30 cellular contexts compared by ENCODE assay signal in the genomic region with DNA sequence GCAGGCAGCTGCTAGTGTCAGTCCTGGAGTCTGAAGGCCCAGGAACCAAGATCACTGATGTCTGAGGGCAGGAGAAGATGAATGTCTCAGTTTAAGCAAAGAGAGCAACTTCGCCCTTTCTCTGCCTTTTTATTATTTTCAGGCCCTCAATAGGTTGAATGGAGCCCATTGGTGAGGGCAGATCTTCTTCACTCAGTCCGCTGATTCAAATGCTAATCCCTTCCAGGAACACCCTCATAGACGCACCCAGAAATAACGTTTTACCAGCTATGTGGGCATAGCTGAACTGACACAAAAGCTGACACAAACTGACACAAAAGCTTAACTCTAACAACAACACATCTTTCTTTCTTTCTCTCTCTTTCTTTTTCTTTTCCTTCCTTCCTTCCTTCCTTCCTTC.
"Had no signal": no experiment of that assay in that cellular context is flagged by ENCODE, and none has a peak within 500 bp of the region (broad histone marks: within the 10 kb centered on the region; RNA-seq: fewer than 3 reads in every experiment).

No MANE protein-coding gene starts in this region.

- H3K36me3 ChIP-seq: brain microvascular endothelial cell, heart left ventricle, WERI-Rb-1 had no signal

- DNase-seq: activated CD4-positive, alpha-beta T cell treated with anti-CD3 and anti-CD28 coated beads for 1 hour; activated CD4-positive, alpha-beta T cell treated with anti-CD3 and anti-CD28 coated beads for 4 hours; activated CD4-positive, alpha-beta T cell treated with anti-CD3 and anti-CD28 coated beads, Interleukin-2, amount 10 ng/mL, durations not matched to agents 7 days and 5 days; activated CD4-positive, alpha-beta T cell treated with anti-CD3 and anti-CD28 coated beads, Interleukin-2, amount 50 U/mL, for 48 hours; activated CD4-positive, CD25-positive, alpha-beta regulatory T cell; activated CD8-positive, alpha-beta memory T cell treated with anti-CD3 and anti-CD28 coated beads for 24 hours; activated CD8-positive, alpha-beta T cell treated with anti-CD3 and anti-CD28 coated beads for 36 hours; activated effector memory CD4-positive, alpha-beta T cell treated with Interleukin-2 at 50 U/mL for 16 hours; activated gamma-delta T cell treated with Interleukin-2 at 50 U/mL for 16 hours; activated naive CD4-positive, alpha-beta T cell treated with anti-CD3 and anti-CD28 coated beads, Interleukin-2, amount 50 U/mL, for 16 hours; activated naive CD4-positive, alpha-beta T cell treated with Interleukin-2 at 50 U/mL for 16 hours; activated T-cell treated with anti-CD3 and anti-CD28 coated beads, Interleukin-2, amount 50 U/mL, for 4 hours; amniotic stem cell; anterior cingulate cortex; brain microvascular endothelial cell; cortex of kidney; dorsolateral prefrontal cortex; effector memory CD4-positive, alpha-beta T cell; endodermal cell; foreskin fibroblast; glutamatergic neuron; heart left ventricle; T-helper 1 cell; T-helper 17 cell; T1000; WERI-Rb-1 had no signal

- H3K27ac ChIP-seq: brain microvascular endothelial cell, dorsolateral prefrontal cortex, heart left ventricle, WERI-Rb-1 had no signal

- H3K9me3 ChIP-seq: heart left ventricle had no signal

- FAIRE-seq: astrocyte, bronchial epithelial cell, colon, frontal cortex had no signal

- H3K4me3 ChIP-seq: dorsolateral prefrontal cortex, heart left ventricle had no signal

- H3K4me1 ChIP-seq: heart left ventricle had no signal

- H3K27me3 ChIP-seq: brain microvascular endothelial cell, dorsolateral prefrontal cortex, heart left ventricle had no signal
